ENCODE assay signal across 2 cellular contexts in the genomic region with DNA sequence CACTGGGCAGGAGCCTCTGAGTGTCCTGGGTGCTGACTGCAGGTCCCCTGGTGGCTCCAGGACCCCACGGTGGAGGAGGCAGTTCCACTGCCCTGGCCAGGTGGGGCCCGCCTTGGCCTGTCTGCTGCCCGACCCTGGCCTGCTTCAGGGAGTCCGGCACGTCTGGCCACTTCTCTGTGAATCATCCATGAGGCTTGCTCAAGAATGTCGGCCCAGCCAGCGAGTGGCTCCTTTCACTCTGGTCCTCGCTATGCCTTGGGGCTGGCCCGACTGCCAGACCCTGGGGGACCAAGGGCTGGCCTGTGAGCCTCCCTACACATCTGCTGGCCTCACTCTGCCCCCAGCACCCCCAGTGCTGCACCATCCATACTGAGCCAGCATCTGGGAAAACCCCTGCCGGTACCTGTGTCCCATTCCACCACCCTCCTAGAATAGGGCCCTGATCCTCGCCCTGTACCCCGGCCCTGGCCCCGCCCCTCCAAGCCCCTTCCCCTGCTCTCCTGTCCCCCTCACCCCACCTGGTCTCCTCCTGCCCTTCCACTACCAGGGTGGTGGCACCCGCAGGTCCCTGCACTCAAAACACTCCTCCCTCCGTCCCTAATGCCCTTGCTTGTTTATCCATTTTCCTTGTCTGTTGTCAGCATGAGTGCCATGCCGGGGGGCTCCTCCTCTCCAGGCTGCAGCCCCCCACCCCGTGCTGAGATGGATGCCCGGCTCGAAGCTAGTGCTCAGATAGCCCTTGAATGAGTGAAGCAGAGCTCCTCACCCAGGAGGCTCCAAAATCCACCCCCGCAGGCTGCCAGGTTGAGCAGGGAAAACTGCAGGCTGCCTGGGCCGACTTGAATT.
TF ChIP-seq lines count a peak whose summit lies in the region.

No MANE protein-coding gene starts in this region.

TF ChIP-seq in HepG2, 621 proteins besides CTCF, POLR2A, EP300 and RAD21 (continues in another document):
- TF ChIP-seq, protein P1, sequence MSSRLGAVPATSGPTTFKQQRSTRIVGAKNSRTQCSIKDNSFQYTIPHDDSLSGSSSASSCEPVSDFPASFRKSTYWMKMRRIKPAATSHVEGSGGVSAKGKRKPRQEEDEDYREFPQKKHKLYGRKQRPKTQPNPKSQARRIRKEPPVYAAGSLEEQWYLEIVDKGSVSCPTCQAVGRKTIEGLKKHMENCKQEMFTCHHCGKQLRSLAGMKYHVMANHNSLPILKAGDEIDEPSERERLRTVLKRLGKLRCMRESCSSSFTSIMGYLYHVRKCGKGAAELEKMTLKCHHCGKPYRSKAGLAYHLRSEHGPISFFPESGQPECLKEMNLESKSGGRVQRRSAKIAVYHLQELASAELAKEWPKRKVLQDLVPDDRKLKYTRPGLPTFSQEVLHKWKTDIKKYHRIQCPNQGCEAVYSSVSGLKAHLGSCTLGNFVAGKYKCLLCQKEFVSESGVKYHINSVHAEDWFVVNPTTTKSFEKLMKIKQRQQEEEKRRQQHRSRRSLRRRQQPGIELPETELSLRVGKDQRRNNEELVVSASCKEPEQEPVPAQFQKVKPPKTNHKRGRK (CRISPR knock-in tag; IDR thresholded peaks at IDR 0.05), result no peak
- TF ChIP-seq WIZ (CRISPR knock-in tag; IDR thresholded peaks at IDR 0.05) (no peak), MATR3 (CRISPR knock-in tag; IDR thresholded peaks at IDR 0.05) (no peak), ZNF446 (CRISPR knock-in tag; IDR thresholded peaks at IDR 0.05) (peak; percentile 38; the same call in 1 of the 2 replicates), ZFP82 (CRISPR knock-in tag; IDR thresholded peaks at IDR 0.05; ENCODE audit: borderline replicate concordance) (0 out of 2 replicates have a peak, but pooled peaks have one; percentile 35), GFI1 (CRISPR knock-in tag; IDR thresholded peaks at IDR 0.05; ENCODE audit: borderline replicate concordance) (no peak), NFIB (CRISPR knock-in tag; IDR thresholded peaks at IDR 0.05; ENCODE audit: borderline replicate concordance) (no peak), MYC (CRISPR knock-in tag; IDR thresholded peaks at IDR 0.05; ENCODE audit: borderline replicate concordance) (0 out of 2 replicates have a peak, but pooled peaks have one; percentile 11), ZFYVE20 (CRISPR knock-in tag; IDR thresholded peaks at IDR 0.05; ENCODE audit: borderline replicate concordance, low read depth) (no peak), ZFX (CRISPR knock-in tag; IDR thresholded peaks at IDR 0.05; ENCODE audit: low read depth) (peak; percentile 39; the same call in 1 of the 2 replicates), ZNF564 (CRISPR knock-in tag; IDR thresholded peaks at IDR 0.05) (no peak), ZNF121 (CRISPR knock-in tag; IDR thresholded peaks at IDR 0.05) (peak; percentile 80), HNF4A (CRISPR knock-in tag; IDR thresholded peaks at IDR 0.05) (no peak), HES4 (CRISPR knock-in tag; IDR thresholded peaks at IDR 0.05; ENCODE audit: borderline replicate concordance) (0 out of 2 replicates have a peak, but pooled peaks have one; percentile 30), SMARCE1 (IDR thresholded peaks at IDR 0.05; ENCODE audit: borderline replicate concordance) (no peak), RBFOX2 (IDR thresholded peaks at IDR 0.05; ENCODE audit: low read depth, low read length) (no peak)
- TF ChIP-seq, protein P2, sequence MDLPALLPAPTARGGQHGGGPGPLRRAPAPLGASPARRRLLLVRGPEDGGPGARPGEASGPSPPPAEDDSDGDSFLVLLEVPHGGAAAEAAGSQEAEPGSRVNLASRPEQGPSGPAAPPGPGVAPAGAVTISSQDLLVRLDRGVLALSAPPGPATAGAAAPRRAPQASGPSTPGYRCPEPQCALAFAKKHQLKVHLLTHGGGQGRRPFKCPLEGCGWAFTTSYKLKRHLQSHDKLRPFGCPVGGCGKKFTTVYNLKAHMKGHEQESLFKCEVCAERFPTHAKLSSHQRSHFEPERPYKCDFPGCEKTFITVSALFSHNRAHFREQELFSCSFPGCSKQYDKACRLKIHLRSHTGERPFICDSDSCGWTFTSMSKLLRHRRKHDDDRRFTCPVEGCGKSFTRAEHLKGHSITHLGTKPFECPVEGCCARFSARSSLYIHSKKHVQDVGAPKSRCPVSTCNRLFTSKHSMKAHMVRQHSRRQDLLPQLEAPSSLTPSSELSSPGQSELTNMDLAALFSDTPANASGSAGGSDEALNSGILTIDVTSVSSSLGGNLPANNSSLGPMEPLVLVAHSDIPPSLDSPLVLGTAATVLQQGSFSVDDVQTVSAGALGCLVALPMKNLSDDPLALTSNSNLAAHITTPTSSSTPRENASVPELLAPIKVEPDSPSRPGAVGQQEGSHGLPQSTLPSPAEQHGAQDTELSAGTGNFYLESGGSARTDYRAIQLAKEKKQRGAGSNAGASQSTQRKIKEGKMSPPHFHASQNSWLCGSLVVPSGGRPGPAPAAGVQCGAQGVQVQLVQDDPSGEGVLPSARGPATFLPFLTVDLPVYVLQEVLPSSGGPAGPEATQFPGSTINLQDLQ (CRISPR knock-in tag; IDR thresholded peaks at IDR 0.05), result no peak
- TF ChIP-seq, protein P3, sequence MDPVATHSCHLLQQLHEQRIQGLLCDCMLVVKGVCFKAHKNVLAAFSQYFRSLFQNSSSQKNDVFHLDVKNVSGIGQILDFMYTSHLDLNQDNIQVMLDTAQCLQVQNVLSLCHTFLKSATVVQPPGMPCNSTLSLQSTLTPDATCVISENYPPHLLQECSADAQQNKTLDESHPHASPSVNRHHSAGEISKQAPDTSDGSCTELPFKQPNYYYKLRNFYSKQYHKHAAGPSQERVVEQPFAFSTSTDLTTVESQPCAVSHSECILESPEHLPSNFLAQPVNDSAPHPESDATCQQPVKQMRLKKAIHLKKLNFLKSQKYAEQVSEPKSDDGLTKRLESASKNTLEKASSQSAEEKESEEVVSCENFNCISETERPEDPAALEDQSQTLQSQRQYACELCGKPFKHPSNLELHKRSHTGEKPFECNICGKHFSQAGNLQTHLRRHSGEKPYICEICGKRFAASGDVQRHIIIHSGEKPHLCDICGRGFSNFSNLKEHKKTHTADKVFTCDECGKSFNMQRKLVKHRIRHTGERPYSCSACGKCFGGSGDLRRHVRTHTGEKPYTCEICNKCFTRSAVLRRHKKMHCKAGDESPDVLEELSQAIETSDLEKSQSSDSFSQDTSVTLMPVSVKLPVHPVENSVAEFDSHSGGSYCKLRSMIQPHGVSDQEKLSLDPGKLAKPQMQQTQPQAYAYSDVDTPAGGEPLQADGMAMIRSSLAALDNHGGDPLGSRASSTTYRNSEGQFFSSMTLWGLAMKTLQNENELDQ (CRISPR knock-in tag; IDR thresholded peaks at IDR 0.05; ENCODE audit: borderline replicate concordance), result no peak

TF ChIP-seq in GM23338, 12 proteins besides CTCF, POLR2A, EP300 and RAD21 (continued from another document):
- TF ChIP-seq, protein P4, sequence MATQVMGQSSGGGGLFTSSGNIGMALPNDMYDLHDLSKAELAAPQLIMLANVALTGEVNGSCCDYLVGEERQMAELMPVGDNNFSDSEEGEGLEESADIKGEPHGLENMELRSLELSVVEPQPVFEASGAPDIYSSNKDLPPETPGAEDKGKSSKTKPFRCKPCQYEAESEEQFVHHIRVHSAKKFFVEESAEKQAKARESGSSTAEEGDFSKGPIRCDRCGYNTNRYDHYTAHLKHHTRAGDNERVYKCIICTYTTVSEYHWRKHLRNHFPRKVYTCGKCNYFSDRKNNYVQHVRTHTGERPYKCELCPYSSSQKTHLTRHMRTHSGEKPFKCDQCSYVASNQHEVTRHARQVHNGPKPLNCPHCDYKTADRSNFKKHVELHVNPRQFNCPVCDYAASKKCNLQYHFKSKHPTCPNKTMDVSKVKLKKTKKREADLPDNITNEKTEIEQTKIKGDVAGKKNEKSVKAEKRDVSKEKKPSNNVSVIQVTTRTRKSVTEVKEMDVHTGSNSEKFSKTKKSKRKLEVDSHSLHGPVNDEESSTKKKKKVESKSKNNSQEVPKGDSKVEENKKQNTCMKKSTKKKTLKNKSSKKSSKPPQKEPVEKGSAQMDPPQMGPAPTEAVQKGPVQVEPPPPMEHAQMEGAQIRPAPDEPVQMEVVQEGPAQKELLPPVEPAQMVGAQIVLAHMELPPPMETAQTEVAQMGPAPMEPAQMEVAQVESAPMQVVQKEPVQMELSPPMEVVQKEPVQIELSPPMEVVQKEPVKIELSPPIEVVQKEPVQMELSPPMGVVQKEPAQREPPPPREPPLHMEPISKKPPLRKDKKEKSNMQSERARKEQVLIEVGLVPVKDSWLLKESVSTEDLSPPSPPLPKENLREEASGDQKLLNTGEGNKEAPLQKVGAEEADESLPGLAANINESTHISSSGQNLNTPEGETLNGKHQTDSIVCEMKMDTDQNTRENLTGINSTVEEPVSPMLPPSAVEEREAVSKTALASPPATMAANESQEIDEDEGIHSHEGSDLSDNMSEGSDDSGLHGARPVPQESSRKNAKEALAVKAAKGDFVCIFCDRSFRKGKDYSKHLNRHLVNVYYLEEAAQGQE (IDR thresholded peaks at IDR 0.05; ENCODE audit: unreplicated experiment), result no peak
- TF ChIP-seq, protein P5, sequence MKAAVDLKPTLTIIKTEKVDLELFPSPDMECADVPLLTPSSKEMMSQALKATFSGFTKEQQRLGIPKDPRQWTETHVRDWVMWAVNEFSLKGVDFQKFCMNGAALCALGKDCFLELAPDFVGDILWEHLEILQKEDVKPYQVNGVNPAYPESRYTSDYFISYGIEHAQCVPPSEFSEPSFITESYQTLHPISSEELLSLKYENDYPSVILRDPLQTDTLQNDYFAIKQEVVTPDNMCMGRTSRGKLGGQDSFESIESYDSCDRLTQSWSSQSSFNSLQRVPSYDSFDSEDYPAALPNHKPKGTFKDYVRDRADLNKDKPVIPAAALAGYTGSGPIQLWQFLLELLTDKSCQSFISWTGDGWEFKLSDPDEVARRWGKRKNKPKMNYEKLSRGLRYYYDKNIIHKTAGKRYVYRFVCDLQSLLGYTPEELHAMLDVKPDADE (IDR thresholded peaks at IDR 0.05), result no peak
- TF ChIP-seq ZNF331 (CRISPR knock-in tag; IDR thresholded peaks at IDR 0.05; ENCODE audit: low read depth) (no peak), EZH2phosphoT487 (IDR thresholded peaks at IDR 0.05; ENCODE audit: unreplicated experiment) (no peak), NANOG (IDR thresholded peaks at IDR 0.05; ENCODE audit: borderline replicate concordance) (no peak), ZNF114 (CRISPR knock-in tag; IDR thresholded peaks at IDR 0.05) (no peak), EZH2 (IDR thresholded peaks at IDR 0.05; ENCODE audit: low read depth, unreplicated experiment) (no peak), CREB1 (CRISPR knock-in tag; IDR thresholded peaks at IDR 0.05; ENCODE audit: low read depth) (no peak)
- TF ChIP-seq, protein P6, sequence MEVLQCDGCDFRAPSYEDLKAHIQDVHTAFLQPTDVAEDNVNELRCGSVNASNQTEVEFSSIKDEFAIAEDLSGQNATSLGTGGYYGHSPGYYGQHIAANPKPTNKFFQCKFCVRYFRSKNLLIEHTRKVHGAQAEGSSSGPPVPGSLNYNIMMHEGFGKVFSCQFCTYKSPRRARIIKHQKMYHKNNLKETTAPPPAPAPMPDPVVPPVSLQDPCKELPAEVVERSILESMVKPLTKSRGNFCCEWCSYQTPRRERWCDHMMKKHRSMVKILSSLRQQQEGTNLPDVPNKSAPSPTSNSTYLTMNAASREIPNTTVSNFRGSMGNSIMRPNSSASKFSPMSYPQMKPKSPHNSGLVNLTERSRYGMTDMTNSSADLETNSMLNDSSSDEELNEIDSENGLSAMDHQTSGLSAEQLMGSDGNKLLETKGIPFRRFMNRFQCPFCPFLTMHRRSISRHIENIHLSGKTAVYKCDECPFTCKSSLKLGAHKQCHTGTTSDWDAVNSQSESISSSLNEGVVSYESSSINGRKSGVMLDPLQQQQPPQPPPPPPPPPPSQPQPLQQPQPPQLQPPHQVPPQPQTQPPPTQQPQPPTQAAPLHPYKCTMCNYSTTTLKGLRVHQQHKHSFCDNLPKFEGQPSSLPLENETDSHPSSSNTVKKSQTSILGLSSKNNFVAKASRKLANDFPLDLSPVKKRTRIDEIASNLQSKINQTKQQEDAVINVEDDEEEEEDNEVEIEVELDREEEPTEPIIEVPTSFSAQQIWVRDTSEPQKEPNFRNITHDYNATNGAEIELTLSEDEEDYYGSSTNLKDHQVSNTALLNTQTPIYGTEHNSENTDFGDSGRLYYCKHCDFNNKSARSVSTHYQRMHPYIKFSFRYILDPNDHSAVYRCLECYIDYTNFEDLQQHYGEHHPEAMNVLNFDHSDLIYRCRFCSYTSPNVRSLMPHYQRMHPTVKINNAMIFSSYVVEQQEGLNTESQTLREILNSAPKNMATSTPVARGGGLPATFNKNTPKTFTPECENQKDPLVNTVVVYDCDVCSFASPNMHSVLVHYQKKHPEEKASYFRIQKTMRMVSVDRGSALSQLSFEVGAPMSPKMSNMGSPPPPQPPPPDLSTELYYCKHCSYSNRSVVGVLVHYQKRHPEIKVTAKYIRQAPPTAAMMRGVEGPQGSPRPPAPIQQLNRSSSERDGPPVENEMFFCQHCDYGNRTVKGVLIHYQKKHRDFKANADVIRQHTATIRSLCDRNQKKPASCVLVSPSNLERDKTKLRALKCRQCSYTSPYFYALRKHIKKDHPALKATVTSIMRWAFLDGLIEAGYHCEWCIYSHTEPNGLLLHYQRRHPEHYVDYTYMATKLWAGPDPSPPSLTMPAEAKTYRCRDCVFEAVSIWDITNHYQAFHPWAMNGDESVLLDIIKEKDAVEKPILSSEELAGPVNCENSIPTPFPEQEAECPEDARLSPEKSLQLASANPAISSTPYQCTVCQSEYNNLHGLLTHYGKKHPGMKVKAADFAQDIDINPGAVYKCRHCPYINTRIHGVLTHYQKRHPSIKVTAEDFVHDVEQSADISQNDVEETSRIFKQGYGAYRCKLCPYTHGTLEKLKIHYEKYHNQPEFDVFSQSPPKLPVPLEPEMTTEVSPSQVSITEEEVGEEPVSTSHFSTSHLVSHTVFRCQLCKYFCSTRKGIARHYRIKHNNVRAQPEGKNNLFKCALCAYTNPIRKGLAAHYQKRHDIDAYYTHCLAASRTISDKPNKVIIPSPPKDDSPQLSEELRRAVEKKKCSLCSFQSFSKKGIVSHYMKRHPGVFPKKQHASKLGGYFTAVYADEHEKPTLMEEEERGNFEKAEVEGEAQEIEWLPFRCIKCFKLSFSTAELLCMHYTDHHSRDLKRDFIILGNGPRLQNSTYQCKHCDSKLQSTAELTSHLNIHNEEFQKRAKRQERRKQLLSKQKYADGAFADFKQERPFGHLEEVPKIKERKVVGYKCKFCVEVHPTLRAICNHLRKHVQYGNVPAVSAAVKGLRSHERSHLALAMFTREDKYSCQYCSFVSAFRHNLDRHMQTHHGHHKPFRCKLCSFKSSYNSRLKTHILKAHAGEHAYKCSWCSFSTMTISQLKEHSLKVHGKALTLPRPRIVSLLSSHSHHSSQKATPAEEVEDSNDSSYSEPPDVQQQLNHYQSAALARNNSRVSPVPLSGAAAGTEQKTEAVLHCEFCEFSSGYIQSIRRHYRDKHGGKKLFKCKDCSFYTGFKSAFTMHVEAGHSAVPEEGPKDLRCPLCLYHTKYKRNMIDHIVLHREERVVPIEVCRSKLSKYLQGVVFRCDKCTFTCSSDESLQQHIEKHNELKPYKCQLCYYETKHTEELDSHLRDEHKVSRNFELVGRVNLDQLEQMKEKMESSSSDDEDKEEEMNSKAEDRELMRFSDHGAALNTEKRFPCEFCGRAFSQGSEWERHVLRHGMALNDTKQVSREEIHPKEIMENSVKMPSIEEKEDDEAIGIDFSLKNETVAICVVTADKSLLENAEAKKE (CRISPR knock-in tag; IDR thresholded peaks at IDR 0.05), result no peak
TF ChIP-seq in GM23338: peak in this region for 0.
